Comparison of ENCODE assay signal across 19 cellular contexts in the genomic region with DNA sequence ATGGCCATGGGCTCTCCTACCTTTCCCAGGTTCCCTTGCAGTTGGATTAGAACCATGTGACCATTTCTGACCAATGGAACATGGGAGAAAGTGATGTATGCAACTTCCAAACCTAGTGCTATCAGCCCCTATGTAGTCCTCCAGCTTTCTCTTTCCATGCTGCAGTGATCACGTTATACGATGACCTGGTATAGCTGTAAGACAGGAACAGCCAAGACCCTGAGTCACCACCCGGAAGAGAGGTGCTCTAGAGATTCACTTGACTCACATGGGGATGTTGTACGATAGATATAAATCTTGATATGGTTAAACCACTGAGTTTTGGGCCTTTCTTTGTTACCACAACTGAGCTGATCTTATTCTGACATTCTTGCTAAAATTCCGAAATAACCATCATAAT.
DNase-seq lines count a peak whose midpoint lies in the region; ATAC-seq and TF ChIP-seq lines count a peak whose summit lies in the region.
"Had no signal": no experiment of that assay in that cellular context is flagged by ENCODE, and none has a peak within 500 bp of the region (broad histone marks: within the 10 kb centered on the region; RNA-seq: fewer than 3 reads in every experiment).

No MANE protein-coding gene starts in this region.

- POLR2A ChIA-PET in activated CD4-positive, alpha-beta memory T cell treated with anti-CD3 and anti-CD28 coated beads for 36 hours (lab: Charles Lee), result no interaction called here
- POLR2A ChIA-PET in activated CD4-positive, alpha-beta memory T cell treated with anti-CD3 and anti-CD28 coated beads, Interleukin-2, amount 10 ng/mL, durations not matched to agents 7 days and 5 days (lab: Charles Lee), result no interaction called here
- POLR2A ChIA-PET in CD4-positive, alpha-beta T cell (lab: Charles Lee), result no interaction called here

- peak; percentile 21 for DNase-seq in activated CD4-positive, alpha-beta memory T cell treated with anti-CD3 and anti-CD28 coated beads for 36 hours
- no peak for DNase-seq in activated CD4-positive, alpha-beta memory T cell treated with anti-CD3 and anti-CD28 coated beads, Interleukin-2, amount 10 ng/mL, durations not matched to agents 7 days and 5 days
- DNase-seq in HT1080 (ENCODE audit: low read depth), result peak; percentile 83
- peak; percentile 26 for DNase-seq in RPMI7951 (ENCODE audit: low read depth)
- peak; percentile 58 for DNase-seq in glomerular visceral epithelial cell (ENCODE audit: extremely low spot score)
- no peak for DNase-seq in endothelial cell (ENCODE audit: low spot score)
- DNase-seq in GM20000 (ENCODE audit: low spot score), result no peak
- no peak for DNase-seq in CD4-positive, alpha-beta T cell
- DNase-seq: DMS79, HCEC 1CT, MG63, NCI-H1048, NCI-H1436 treated with DMSO at 0.1 percent for 48 hours, NCI-H2029, NCI-H2171, NCI-H526, Right ventricle myocardium superior had no signal

- H3K27me3 Mint-ChIP-seq in activated CD4-positive, alpha-beta memory T cell treated with anti-CD3 and anti-CD28 coated beads for 36 hours, result peaks cover 2% of the 10 kb centered on the region
- H3K27me3 Mint-ChIP-seq in activated CD4-positive, alpha-beta memory T cell treated with anti-CD3 and anti-CD28 coated beads, Interleukin-2, amount 10 ng/mL, durations not matched to agents 7 days and 5 days, result peaks cover 23% of the 10 kb centered on the region
- H3K27me3 Mint-ChIP-seq in endothelial cell (ENCODE audit: unreplicated experiment), result peaks cover 4% of the 10 kb centered on the region
- H3K27me3 Mint-ChIP-seq in CD4-positive, alpha-beta T cell, result no peaks in the 10 kb centered on the region

- no peak for ATAC-seq in CD4-positive, alpha-beta T cell (ENCODE audit: poor library complexity)
- ATAC-seq: A549 had no signal

- no peaks in the 10 kb centered on the region for H3K9me3 ChIP-seq in CD4-positive, alpha-beta T cell (ENCODE audit: control insufficient read depth, low read length)
- H3K9me3 ChIP-seq: BLaER1, MG63 had no signal

- no peak for TF ChIP-seq CTCF in endothelial cell (IDR thresholded peaks at IDR 0.05; ENCODE audit: unreplicated experiment)
- TF ChIP-seq CTCF in GM20000 (IDR thresholded peaks at IDR 0.05; ENCODE audit: extremely low read depth, missing control alignments), result no peak
- no peak for TF ChIP-seq CTCF in CD4-positive, alpha-beta T cell (IDR thresholded peaks at IDR 0.05)

- H3K27me3 ChIP-seq in CD4-positive, alpha-beta T cell (ENCODE audit: control insufficient read depth, insufficient read depth, low read length), result no peaks in the 10 kb centered on the region
- H3K27me3 ChIP-seq: BLaER1, MG63 had no signal

- intact Hi-C loops in activated CD4-positive, alpha-beta memory T cell treated with anti-CD3 and anti-CD28 coated beads for 36 hours (cut with micrococcal nuclease), result no loop called here
- intact Hi-C loops in CD4-positive, alpha-beta T cell (cut with DNase I, micrococcal nuclease), result no loop called here

- H3K4me3 Mint-ChIP-seq in activated CD4-positive, alpha-beta memory T cell treated with anti-CD3 and anti-CD28 coated beads for 36 hours, result no peak overlapping the region
- H3K4me3 Mint-ChIP-seq in activated CD4-positive, alpha-beta memory T cell treated with anti-CD3 and anti-CD28 coated beads, Interleukin-2, amount 10 ng/mL, durations not matched to agents 7 days and 5 days, result no peak overlapping the region
- no peak overlapping the region for H3K4me3 Mint-ChIP-seq in endothelial cell (ENCODE audit: unreplicated experiment)
- H3K4me3 Mint-ChIP-seq in CD4-positive, alpha-beta T cell, result no peak overlapping the region

- CTCF ChIA-PET in activated CD4-positive, alpha-beta memory T cell treated with anti-CD3 and anti-CD28 coated beads for 36 hours (lab: Charles Lee), result interaction anchor here (1.5 kb wide), 1 partner anchor 58 kb away, joined by 4 read pairs; no protein-coding TSS in a partner anchor
- CTCF ChIA-PET in activated CD4-positive, alpha-beta memory T cell treated with anti-CD3 and anti-CD28 coated beads, Interleukin-2, amount 10 ng/mL, durations not matched to agents 7 days and 5 days (lab: Charles Lee), result no interaction called here
- CTCF ChIA-PET in CD4-positive, alpha-beta T cell (lab: Charles Lee), result no interaction called here

- no peak overlapping the region for H3K27ac Mint-ChIP-seq in activated CD4-positive, alpha-beta memory T cell treated with anti-CD3 and anti-CD28 coated beads for 36 hours
- H3K27ac Mint-ChIP-seq in activated CD4-positive, alpha-beta memory T cell treated with anti-CD3 and anti-CD28 coated beads, Interleukin-2, amount 10 ng/mL, durations not matched to agents 7 days and 5 days, result no peak overlapping the region
- no peak overlapping the region for H3K27ac Mint-ChIP-seq in endothelial cell (ENCODE audit: unreplicated experiment)
- no peak overlapping the region for H3K27ac Mint-ChIP-seq in CD4-positive, alpha-beta T cell

- no peak overlapping the region for H3K27ac ChIP-seq in CD4-positive, alpha-beta T cell (ENCODE audit: low read depth, low read length)
- H3K27ac ChIP-seq: A549, BLaER1 had no signal

- H3K36me3 Mint-ChIP-seq in activated CD4-positive, alpha-beta memory T cell treated with anti-CD3 and anti-CD28 coated beads for 36 hours, result no peaks in the 10 kb centered on the region
- no peaks in the 10 kb centered on the region for H3K36me3 Mint-ChIP-seq in activated CD4-positive, alpha-beta memory T cell treated with anti-CD3 and anti-CD28 coated beads, Interleukin-2, amount 10 ng/mL, durations not matched to agents 7 days and 5 days (ENCODE audit: low read depth)
- no peaks in the 10 kb centered on the region for H3K36me3 Mint-ChIP-seq in endothelial cell (ENCODE audit: low read depth, unreplicated experiment)
- no peaks in the 10 kb centered on the region for H3K36me3 Mint-ChIP-seq in CD4-positive, alpha-beta T cell (ENCODE audit: low read depth)

- no peaks in the 10 kb centered on the region for H3K9me3 Mint-ChIP-seq in activated CD4-positive, alpha-beta memory T cell treated with anti-CD3 and anti-CD28 coated beads for 36 hours
- no peaks in the 10 kb centered on the region for H3K9me3 Mint-ChIP-seq in activated CD4-positive, alpha-beta memory T cell treated with anti-CD3 and anti-CD28 coated beads, Interleukin-2, amount 10 ng/mL, durations not matched to agents 7 days and 5 days
- H3K9me3 Mint-ChIP-seq in endothelial cell (ENCODE audit: unreplicated experiment), result no peaks in the 10 kb centered on the region
- peaks cover 2% of the 10 kb centered on the region for H3K9me3 Mint-ChIP-seq in CD4-positive, alpha-beta T cell

- H3K4me1 Mint-ChIP-seq in activated CD4-positive, alpha-beta memory T cell treated with anti-CD3 and anti-CD28 coated beads for 36 hours (ENCODE audit: low read depth), result peaks cover 2% of the 10 kb centered on the region
- peaks cover 2% of the 10 kb centered on the region for H3K4me1 Mint-ChIP-seq in activated CD4-positive, alpha-beta memory T cell treated with anti-CD3 and anti-CD28 coated beads, Interleukin-2, amount 10 ng/mL, durations not matched to agents 7 days and 5 days
- H3K4me1 Mint-ChIP-seq in endothelial cell (ENCODE audit: unreplicated experiment), result peaks cover 9% of the 10 kb centered on the region
- H3K4me1 Mint-ChIP-seq in CD4-positive, alpha-beta T cell (ENCODE audit: low read depth), result peaks cover 5% of the 10 kb centered on the region

Comparison
In these comparisons a context has a peak if more than half of its experiments do, and no peak if none do; other contexts are left out.
1. DNase-seq: peak in activated CD4-positive, alpha-beta memory T cell treated with anti-CD3 and anti-CD28 coated beads for 36 hours (single experiment), HT1080 (single experiment), RPMI7951 (single experiment) and glomerular visceral epithelial cell (single experiment); none in activated CD4-positive, alpha-beta memory T cell treated with anti-CD3 and anti-CD28 coated beads, Interleukin-2, amount 10 ng/mL, durations not matched to agents 7 days and 5 days (single experiment), endothelial cell (single experiment), GM20000 (single experiment) and CD4-positive, alpha-beta T cell (0 of 10).